17 cellular contexts compared by ENCODE assay signal in the genomic region with DNA sequence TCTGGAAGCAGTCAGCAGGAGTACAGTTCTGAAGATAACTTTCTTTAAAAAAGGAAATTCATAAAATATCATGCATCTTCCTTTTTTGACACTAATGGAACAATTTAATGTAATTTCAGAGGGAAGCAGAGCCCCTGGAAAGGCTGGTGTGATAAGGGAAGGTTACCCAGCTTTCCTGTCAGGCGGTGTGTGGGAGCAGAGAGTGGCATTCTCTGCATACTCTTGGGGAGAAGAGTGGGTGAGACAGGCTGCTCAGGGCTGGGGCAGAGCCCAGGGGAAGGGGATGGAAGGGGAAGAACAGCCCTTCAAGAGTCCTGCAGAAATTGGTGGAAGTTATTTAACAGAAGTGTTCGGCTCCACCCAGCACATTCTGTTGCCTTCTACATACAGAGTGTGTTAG.
DNase-seq lines count a peak whose midpoint lies in the region; ATAC-seq and TF ChIP-seq lines count a peak whose summit lies in the region.
"Had no signal": no experiment of that assay in that cellular context is flagged by ENCODE, and none has a peak within 500 bp of the region (broad histone marks: within the 10 kb centered on the region; RNA-seq: fewer than 3 reads in every experiment).

No MANE protein-coding gene starts in this region.

- H3K4me1 Mint-ChIP-seq in stimulated activated naive CD8-positive, alpha-beta T cell treated with anti-CD3 and anti-CD28 coated beads, Interleukin-15, Interleukin-2, amounts not matched to agents 100 ng/mL and 50 ng/mL, for 24 hours (ENCODE audit: low read depth), result peaks cover 84% of the 10 kb centered on the region
- peaks cover 46% of the 10 kb centered on the region for H3K4me1 Mint-ChIP-seq in activated T-helper 1 cell treated with anti-CD3 and anti-CD28 coated beads, Interleukin-12 subunit alpha, Interleukin-12 subunit beta, Interleukin-2, Interleukin-4 antibody, amounts not matched to agents 30 ng/mL and 10 ng/mL and 1 ng/mL, durations not matched to agents 14 hours and 24 hours and 36 hours (ENCODE audit: low read depth)
- peaks cover 58% of the 10 kb centered on the region for H3K4me1 Mint-ChIP-seq in memory B cell

- no peak for TF ChIP-seq CTCF in dorsolateral prefrontal cortex (IDR thresholded peaks at IDR 0.05 in 54 of 56, conservative IDR thresholded peaks at IDR 0.05 in 2 of 56; ENCODE audit: low read depth in 1 of 56, partially characterized antibody in 56 of 56)

- no peak overlapping the region for H3K27ac ChIP-seq in dorsolateral prefrontal cortex
- H3K27ac ChIP-seq: A549; BLaER1 treated with 17β-estradiol and CSF1 and Interleukin-3, amounts not matched to agents 10 nM and 100 nM; PC-9 had no signal

- peak overlapping the region; percentile 77 for H3K27ac Mint-ChIP-seq in stimulated activated naive CD8-positive, alpha-beta T cell treated with anti-CD3 and anti-CD28 coated beads, Interleukin-15, Interleukin-2, amounts not matched to agents 100 ng/mL and 50 ng/mL, for 24 hours
- H3K27ac Mint-ChIP-seq in activated T-helper 1 cell treated with anti-CD3 and anti-CD28 coated beads, Interleukin-12 subunit alpha, Interleukin-12 subunit beta, Interleukin-2, Interleukin-4 antibody, amounts not matched to agents 30 ng/mL and 10 ng/mL and 1 ng/mL, durations not matched to agents 14 hours and 24 hours and 36 hours, result peak overlapping the region; percentile 63
- peak overlapping the region; percentile 83 for H3K27ac Mint-ChIP-seq in memory B cell

- H3K36me3 Mint-ChIP-seq in stimulated activated naive CD8-positive, alpha-beta T cell treated with anti-CD3 and anti-CD28 coated beads, Interleukin-15, Interleukin-2, amounts not matched to agents 100 ng/mL and 50 ng/mL, for 24 hours (ENCODE audit: low read depth), result peaks cover 61% of the 10 kb centered on the region
- H3K36me3 Mint-ChIP-seq in activated T-helper 1 cell treated with anti-CD3 and anti-CD28 coated beads, Interleukin-12 subunit alpha, Interleukin-12 subunit beta, Interleukin-2, Interleukin-4 antibody, amounts not matched to agents 30 ng/mL and 10 ng/mL and 1 ng/mL, durations not matched to agents 14 hours and 24 hours and 36 hours (ENCODE audit: low read depth), result peaks cover 29% of the 10 kb centered on the region
- peaks cover 42% of the 10 kb centered on the region for H3K36me3 Mint-ChIP-seq in memory B cell

- intact Hi-C loops in activated T-helper 1 cell treated with anti-CD3 and anti-CD28 coated beads, Interleukin-12 subunit alpha, Interleukin-12 subunit beta, Interleukin-2, Interleukin-4 antibody, amounts not matched to agents 30 ng/mL and 10 ng/mL and 1 ng/mL, durations not matched to agents 14 hours and 24 hours and 36 hours (cut with micrococcal nuclease), result loop anchor here (5.0 kb wide), 2 partner anchors 38 to 42 kb away; no protein-coding TSS in a partner anchor
- intact Hi-C loops in dorsolateral prefrontal cortex (cut with DNase I), result no loop called here

- ATAC-seq in stimulated activated naive CD8-positive, alpha-beta T cell treated with anti-CD3 and anti-CD28 coated beads, Interleukin-15, Interleukin-2, amounts not matched to agents 100 U/mL and 50 U/mL, for 24 hours, result no peak
- ATAC-seq in memory B cell (ENCODE audit: low read depth) (no peak), HG02610 (IDR thresholded peaks at IDR 0.05; ENCODE audit: unreplicated experiment) (no peak)
- ATAC-seq: A549 had no signal

- peaks cover 21% of the 10 kb centered on the region for H3K9me3 Mint-ChIP-seq in stimulated activated naive CD8-positive, alpha-beta T cell treated with anti-CD3 and anti-CD28 coated beads, Interleukin-15, Interleukin-2, amounts not matched to agents 100 ng/mL and 50 ng/mL, for 24 hours
- peaks cover 20% of the 10 kb centered on the region for H3K9me3 Mint-ChIP-seq in activated T-helper 1 cell treated with anti-CD3 and anti-CD28 coated beads, Interleukin-12 subunit alpha, Interleukin-12 subunit beta, Interleukin-2, Interleukin-4 antibody, amounts not matched to agents 30 ng/mL and 10 ng/mL and 1 ng/mL, durations not matched to agents 14 hours and 24 hours and 36 hours
- H3K9me3 Mint-ChIP-seq in memory B cell, result peaks cover 2% of the 10 kb centered on the region

- H3K4me3 ChIP-seq in dorsolateral prefrontal cortex, result no peak overlapping the region
- H3K4me3 ChIP-seq: A549; BLaER1 treated with 17β-estradiol and CSF1 and Interleukin-3, amounts not matched to agents 10 nM and 100 nM; PC-9 had no signal

- no peaks in the 10 kb centered on the region for H3K27me3 Mint-ChIP-seq in stimulated activated naive CD8-positive, alpha-beta T cell treated with anti-CD3 and anti-CD28 coated beads, Interleukin-15, Interleukin-2, amounts not matched to agents 100 ng/mL and 50 ng/mL, for 24 hours
- H3K27me3 Mint-ChIP-seq in activated T-helper 1 cell treated with anti-CD3 and anti-CD28 coated beads, Interleukin-12 subunit alpha, Interleukin-12 subunit beta, Interleukin-2, Interleukin-4 antibody, amounts not matched to agents 30 ng/mL and 10 ng/mL and 1 ng/mL, durations not matched to agents 14 hours and 24 hours and 36 hours (ENCODE audit: insufficient read depth), result no peaks in the 10 kb centered on the region
- no peaks in the 10 kb centered on the region for H3K27me3 Mint-ChIP-seq in memory B cell

- DNase-seq in stimulated activated naive CD8-positive, alpha-beta T cell treated with anti-CD3 and anti-CD28 coated beads, Interleukin-15, Interleukin-2, amounts not matched to agents 100 U/mL and 50 U/mL, for 24 hours, result no peak
- DNase-seq in activated T-helper 1 cell treated with anti-CD3 and anti-CD28 coated beads, Interleukin-12 subunit alpha, Interleukin-12 subunit beta, Interleukin-2, Interleukin-4 antibody, amounts not matched to agents 30 ng/mL and 10 ng/mL and 1 ng/mL, durations not matched to agents 14 hours and 24 hours and 36 hours (ENCODE audit: low spot score), result no peak
- DNase-seq in memory B cell (ENCODE audit: low spot score in 2 of 2) (no peak), dorsolateral prefrontal cortex (no peak)
- DNase-seq in stimulated activated CD4-positive, alpha-beta T cell treated with anti-CD3 and anti-CD28 coated beads, Interleukin-2, amount 100 ng/mL, for 24 hours, result no peak
- no peak for DNase-seq in effector CD4-positive, alpha-beta T cell
- DNase-seq: DMS 273 treated with DMSO at 0.1 percent for 48 hours, KG1, NCI-H1048, NCI-H146, NCI-H2081, NCI-H524, PC-9 had no signal

- H3K27me3 ChIP-seq in dorsolateral prefrontal cortex, result no peaks in the 10 kb centered on the region
- H3K27me3 ChIP-seq: BLaER1 treated with 17β-estradiol and CSF1 and Interleukin-3, amounts not matched to agents 10 nM and 100 nM had no signal

- H3K4me3 Mint-ChIP-seq in stimulated activated naive CD8-positive, alpha-beta T cell treated with anti-CD3 and anti-CD28 coated beads, Interleukin-15, Interleukin-2, amounts not matched to agents 100 ng/mL and 50 ng/mL, for 24 hours, result peak overlapping the region; percentile 14
- H3K4me3 Mint-ChIP-seq in activated T-helper 1 cell treated with anti-CD3 and anti-CD28 coated beads, Interleukin-12 subunit alpha, Interleukin-12 subunit beta, Interleukin-2, Interleukin-4 antibody, amounts not matched to agents 30 ng/mL and 10 ng/mL and 1 ng/mL, durations not matched to agents 14 hours and 24 hours and 36 hours, result no peak overlapping the region
- no peak overlapping the region for H3K4me3 Mint-ChIP-seq in memory B cell
